Comparison of ENCODE assay signal across 2 cellular contexts in the genomic region with DNA sequence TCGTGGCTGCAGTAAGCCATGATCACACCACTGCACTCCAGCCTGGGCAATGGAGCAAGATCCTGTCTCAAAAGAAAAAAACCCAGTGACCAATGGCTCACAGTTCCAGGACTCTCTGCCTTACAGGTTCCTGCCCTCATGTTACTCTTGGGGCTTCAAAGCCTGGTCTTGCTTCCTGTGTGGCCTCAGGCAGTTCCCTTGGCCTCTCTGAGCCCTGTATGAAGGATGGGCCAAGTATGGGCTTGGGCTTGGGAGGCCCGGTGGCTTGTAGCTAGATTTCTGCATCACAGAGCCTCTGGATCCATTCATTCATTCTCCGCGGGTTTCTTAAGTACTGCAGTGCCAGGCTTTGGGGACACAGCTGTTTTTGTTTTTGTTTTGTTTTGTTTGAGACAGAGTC.
TF ChIP-seq lines count a peak whose summit lies in the region.

No MANE protein-coding gene starts in this region.

TF ChIP-seq in HCT116, 20 proteins besides CTCF, POLR2A, EP300 and RAD21:
- TF ChIP-seq ELF1 (IDR thresholded peaks at IDR 0.05; ENCODE audit: borderline replicate concordance, low read depth) (no peak), EZH2 (IDR thresholded peaks at IDR 0.05) (no peak), TCF7L2 (IDR thresholded peaks at IDR 0.05; ENCODE audit: borderline replicate concordance, extremely low read depth, insufficient read depth, insufficient read length) (no peak), SIN3A (IDR thresholded peaks at IDR 0.05; ENCODE audit: low read depth) (no peak), MAX (IDR thresholded peaks at IDR 0.05) (no peak), EGR1 (IDR thresholded peaks at IDR 0.05; ENCODE audit: low read depth) (no peak), ATF3 (IDR thresholded peaks at IDR 0.05) (no peak), SP1 (IDR thresholded peaks at IDR 0.05; ENCODE audit: low read depth) (no peak), POLR2AphosphoS5 (IDR thresholded peaks at IDR 0.05; ENCODE audit: low read depth, low read length) (no peak), SRF (IDR thresholded peaks at IDR 0.05; ENCODE audit: low read depth) (no peak), YY1 (IDR thresholded peaks at IDR 0.05; ENCODE audit: extremely low read depth, insufficient replicate concordance, low read depth, low read length) (no peak), FOSL1 (IDR thresholded peaks at IDR 0.05; ENCODE audit: low read depth) (no peak), EZH2phosphoT487 (IDR thresholded peaks at IDR 0.05; ENCODE audit: borderline replicate concordance) (no peak), CEBPB (IDR thresholded peaks at IDR 0.05; ENCODE audit: low read depth) (no peak)
- TF ChIP-seq, protein P1, sequence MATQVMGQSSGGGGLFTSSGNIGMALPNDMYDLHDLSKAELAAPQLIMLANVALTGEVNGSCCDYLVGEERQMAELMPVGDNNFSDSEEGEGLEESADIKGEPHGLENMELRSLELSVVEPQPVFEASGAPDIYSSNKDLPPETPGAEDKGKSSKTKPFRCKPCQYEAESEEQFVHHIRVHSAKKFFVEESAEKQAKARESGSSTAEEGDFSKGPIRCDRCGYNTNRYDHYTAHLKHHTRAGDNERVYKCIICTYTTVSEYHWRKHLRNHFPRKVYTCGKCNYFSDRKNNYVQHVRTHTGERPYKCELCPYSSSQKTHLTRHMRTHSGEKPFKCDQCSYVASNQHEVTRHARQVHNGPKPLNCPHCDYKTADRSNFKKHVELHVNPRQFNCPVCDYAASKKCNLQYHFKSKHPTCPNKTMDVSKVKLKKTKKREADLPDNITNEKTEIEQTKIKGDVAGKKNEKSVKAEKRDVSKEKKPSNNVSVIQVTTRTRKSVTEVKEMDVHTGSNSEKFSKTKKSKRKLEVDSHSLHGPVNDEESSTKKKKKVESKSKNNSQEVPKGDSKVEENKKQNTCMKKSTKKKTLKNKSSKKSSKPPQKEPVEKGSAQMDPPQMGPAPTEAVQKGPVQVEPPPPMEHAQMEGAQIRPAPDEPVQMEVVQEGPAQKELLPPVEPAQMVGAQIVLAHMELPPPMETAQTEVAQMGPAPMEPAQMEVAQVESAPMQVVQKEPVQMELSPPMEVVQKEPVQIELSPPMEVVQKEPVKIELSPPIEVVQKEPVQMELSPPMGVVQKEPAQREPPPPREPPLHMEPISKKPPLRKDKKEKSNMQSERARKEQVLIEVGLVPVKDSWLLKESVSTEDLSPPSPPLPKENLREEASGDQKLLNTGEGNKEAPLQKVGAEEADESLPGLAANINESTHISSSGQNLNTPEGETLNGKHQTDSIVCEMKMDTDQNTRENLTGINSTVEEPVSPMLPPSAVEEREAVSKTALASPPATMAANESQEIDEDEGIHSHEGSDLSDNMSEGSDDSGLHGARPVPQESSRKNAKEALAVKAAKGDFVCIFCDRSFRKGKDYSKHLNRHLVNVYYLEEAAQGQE (IDR thresholded peaks at IDR 0.05; ENCODE audit: low read depth) = no peak

TF ChIP-seq in H1, 55 proteins besides CTCF, POLR2A, EP300 and RAD21:
- TF ChIP-seq SP2 (IDR thresholded peaks at IDR 0.05; ENCODE audit: low read length) (no peak), GTF2F1 (IDR thresholded peaks at IDR 0.05; ENCODE audit: borderline replicate concordance, low read depth, low read length) (no peak), ATF3 (IDR thresholded peaks at IDR 0.05; ENCODE audit: insufficient read depth, low read depth, low read length) (no peak), NRF1 (IDR thresholded peaks at IDR 0.05; ENCODE audit: low read depth, low read length) (no peak), SP1 (IDR thresholded peaks at IDR 0.05; ENCODE audit: low read depth, low read length) (no peak), HDAC2 (IDR thresholded peaks at IDR 0.05; ENCODE audit: borderline replicate concordance in 1 of 2, low read depth in 2 of 2, low read length in 2 of 2) (no peak), CREB1 (IDR thresholded peaks at IDR 0.05) (no peak), KDM1A (IDR thresholded peaks at IDR 0.05; ENCODE audit: borderline replicate concordance, low read length) (no peak), CBX8 (IDR thresholded peaks at IDR 0.05; ENCODE audit: borderline replicate concordance, low read depth, low read length) (no peak), TAF1 (IDR thresholded peaks at IDR 0.05; ENCODE audit: low read depth, low read length) (no peak), CTBP2 (IDR thresholded peaks at IDR 0.05; ENCODE audit: borderline replicate concordance, insufficient read depth, insufficient read length, low read length) (no peak), BCL11A (IDR thresholded peaks at IDR 0.05; ENCODE audit: low read depth in 2 of 2, low read length in 2 of 2) (no peak), SP4 (IDR thresholded peaks at IDR 0.05; ENCODE audit: low read length) (no peak), CBX5 (IDR thresholded peaks at IDR 0.05; ENCODE audit: low read depth, low read length) (no peak), TEAD4 (IDR thresholded peaks at IDR 0.05; ENCODE audit: low read depth, low read length) (no peak), KDM4A (IDR thresholded peaks at IDR 0.05; ENCODE audit: low read depth, low read length, severe bottlenecking) (no peak), SRF (IDR thresholded peaks at IDR 0.05; ENCODE audit: low read depth, low read length) (no peak)
